ENCODE assay signal across 1 cellular context in genomic region chr17:1168537-1169234, GRCh38.
TF ChIP-seq lines count a peak whose summit lies in the region.

No MANE protein-coding gene starts in this region.

TF ChIP-seq in HepG2, 621 proteins besides CTCF, POLR2A, EP300 and RAD21:
- TF ChIP-seq MTF2 (CRISPR knock-in tag; IDR thresholded peaks at IDR 0.05; ENCODE audit: borderline replicate concordance) (no peak), FIP1L1 (IDR thresholded peaks at IDR 0.05; ENCODE audit: borderline replicate concordance, insufficient read depth, low read depth, low read length) (no peak), RELA (CRISPR knock-in tag; IDR thresholded peaks at IDR 0.05) (no peak), IKZF1 (IDR thresholded peaks at IDR 0.05) (no peak), ZNF501 (CRISPR knock-in tag; IDR thresholded peaks at IDR 0.05) (no peak), ZNF550 (CRISPR knock-in tag; IDR thresholded peaks at IDR 0.05; ENCODE audit: borderline replicate concordance) (no peak), ZNF569 (CRISPR knock-in tag; IDR thresholded peaks at IDR 0.05; ENCODE audit: borderline replicate concordance) (no peak), MLLT10 (CRISPR knock-in tag; IDR thresholded peaks at IDR 0.05) (no peak), HOXA9 (CRISPR knock-in tag; IDR thresholded peaks at IDR 0.05; ENCODE audit: borderline replicate concordance) (no peak), NONO (IDR thresholded peaks at IDR 0.05) (no peak), NONO (CRISPR knock-in tag; conservative IDR thresholded peaks at IDR 0.05) (no peak), ZBTB42 (CRISPR knock-in tag; IDR thresholded peaks at IDR 0.05) (no peak), ZSCAN25 (CRISPR knock-in tag; IDR thresholded peaks at IDR 0.05) (no peak), SMC3 (IDR thresholded peaks at IDR 0.05; ENCODE audit: low read length) (no peak)
- TF ChIP-seq, protein P1, sequence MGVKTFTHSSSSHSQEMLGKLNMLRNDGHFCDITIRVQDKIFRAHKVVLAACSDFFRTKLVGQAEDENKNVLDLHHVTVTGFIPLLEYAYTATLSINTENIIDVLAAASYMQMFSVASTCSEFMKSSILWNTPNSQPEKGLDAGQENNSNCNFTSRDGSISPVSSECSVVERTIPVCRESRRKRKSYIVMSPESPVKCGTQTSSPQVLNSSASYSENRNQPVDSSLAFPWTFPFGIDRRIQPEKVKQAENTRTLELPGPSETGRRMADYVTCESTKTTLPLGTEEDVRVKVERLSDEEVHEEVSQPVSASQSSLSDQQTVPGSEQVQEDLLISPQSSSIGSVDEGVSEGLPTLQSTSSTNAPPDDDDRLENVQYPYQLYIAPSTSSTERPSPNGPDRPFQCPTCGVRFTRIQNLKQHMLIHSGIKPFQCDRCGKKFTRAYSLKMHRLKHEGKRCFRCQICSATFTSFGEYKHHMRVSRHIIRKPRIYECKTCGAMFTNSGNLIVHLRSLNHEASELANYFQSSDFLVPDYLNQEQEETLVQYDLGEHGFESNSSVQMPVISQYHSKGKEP (CRISPR knock-in tag; IDR thresholded peaks at IDR 0.05) = no peak
- TF ChIP-seq, protein P2, sequence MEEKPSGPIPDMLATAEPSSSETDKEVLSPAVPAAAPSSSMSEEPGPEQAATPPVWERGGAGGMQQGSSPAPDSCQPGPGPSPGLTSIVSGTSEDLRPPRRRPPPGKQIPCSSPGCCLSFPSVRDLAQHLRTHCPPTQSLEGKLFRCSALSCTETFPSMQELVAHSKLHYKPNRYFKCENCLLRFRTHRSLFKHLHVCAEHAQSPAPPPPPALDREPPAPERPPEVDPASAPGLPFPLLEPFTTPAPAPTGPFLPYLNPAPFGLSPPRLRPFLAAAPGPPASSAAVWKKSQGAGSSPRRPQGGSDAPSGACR (CRISPR knock-in tag; IDR thresholded peaks at IDR 0.05) = no peak
- TF ChIP-seq, protein P3, sequence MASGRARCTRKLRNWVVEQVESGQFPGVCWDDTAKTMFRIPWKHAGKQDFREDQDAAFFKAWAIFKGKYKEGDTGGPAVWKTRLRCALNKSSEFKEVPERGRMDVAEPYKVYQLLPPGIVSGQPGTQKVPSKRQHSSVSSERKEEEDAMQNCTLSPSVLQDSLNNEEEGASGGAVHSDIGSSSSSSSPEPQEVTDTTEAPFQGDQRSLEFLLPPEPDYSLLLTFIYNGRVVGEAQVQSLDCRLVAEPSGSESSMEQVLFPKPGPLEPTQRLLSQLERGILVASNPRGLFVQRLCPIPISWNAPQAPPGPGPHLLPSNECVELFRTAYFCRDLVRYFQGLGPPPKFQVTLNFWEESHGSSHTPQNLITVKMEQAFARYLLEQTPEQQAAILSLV (CRISPR knock-in tag; IDR thresholded peaks at IDR 0.05; ENCODE audit: borderline replicate concordance) = no peak
